In genomic region chr7:150737265-150738055, GRCh38 we compare ENCODE assay signal across 8 cellular contexts. TPM values are rescaled to one million over a fixed set of nuclear protein-coding genes. Genes with fewer than 3 reads are reported as not detected.
DNase-seq lines count a peak whose midpoint lies in the region; ATAC-seq and TF ChIP-seq lines count a peak whose summit lies in the region.

GIMAP5 (plus strand) TSS chr7:150737418; CDS start chr7:150740885, 3,467 bp downstream.

- TF ChIP-seq CTCF in vagina (IDR thresholded peaks at IDR 0.05) (no peak), BE2C (IDR thresholded peaks at IDR 0.05; ENCODE audit: low read depth, low read length) (no peak)

- no peaks in the 10 kb centered on the region for H3K27me3 ChIP-seq in vagina
- H3K27me3 ChIP-seq in BE2C: peaks cover 60% of the 10 kb centered on the region

- peak; percentile 10 for DNase-seq in HT1080 (ENCODE audit: low read depth)
- DNase-seq in activated effector memory CD4-positive, alpha-beta T cell treated with anti-CD3 and anti-CD28 coated beads, Interleukin-2, amount 50 U/mL, for 16 hours: peak; percentile 86
- peak; percentile 55 to 74 for DNase-seq in lung microvascular endothelial cell (ENCODE audit: low read depth in 2 of 2)
- DNase-seq in vagina (ENCODE audit: extremely low spot score in 2 of 2): peak in 1 of 2 donors; percentile 79
- DNase-seq in DMS53 treated with DMSO at 0.1 percent for 48 hours (lab: John Stamatoyannopoulos, UW; ENCODE audit: unreplicated experiment): no peak
- no peak for DNase-seq in BE2C
- DNase-seq in DMS153 (lab: John Stamatoyannopoulos, UW): no peak

- intact Hi-C loops in vagina (cut with DNase I): no loop called here

- no peaks in the 10 kb centered on the region for H3K36me3 ChIP-seq in vagina
- H3K36me3 ChIP-seq in BE2C: no peaks in the 10 kb centered on the region

- H3K9me3 ChIP-seq in vagina (no peaks in the 10 kb centered on the region), BE2C (no peaks in the 10 kb centered on the region)

- peak; percentile 65 for ATAC-seq in GM19035 (IDR thresholded peaks at IDR 0.05; ENCODE audit: unreplicated experiment)

- peak within 1 kb of the TSS; percentile 72 for H3K27ac ChIP-seq in vagina

- no peak for TF ChIP-seq POLR2A in vagina (IDR thresholded peaks at IDR 0.05)

- peak within 1 kb of the TSS; percentile 42 to 45 for H3K4me3 ChIP-seq in vagina
- no peak within 1 kb of the TSS for H3K4me3 ChIP-seq in BE2C (ENCODE audit: low read depth, low read length)

- no peaks in the 10 kb centered on the region for H3K4me1 ChIP-seq in vagina
- H3K4me1 ChIP-seq in BE2C: no peaks in the 10 kb centered on the region

RNA-seq across cellular contexts. Expression of gene GIMAP5, which starts in this region (rescaled TPM):
- 0.97 and 1.2 TPM in 2 replicates for total RNA-seq in HT1080 (2014; rRNA removed; shearing (Covaris generic))
- 0.29 and 0.90 TPM in 2 replicates for polyA plus RNA-seq in HT1080 (2015; cell fraction: cytosol; rRNA removed)
- 1.1 and 1.8 TPM in 2 replicates for polyA plus RNA-seq in HT1080 (2015; cell fraction: nucleus; rRNA removed)
- total RNA-seq in lung microvascular endothelial cell (187 and 435 TPM in 2 replicates), vagina (24.1 TPM)
- polyA plus RNA-seq in BE2C (2012; ENCODE audit: insufficient read depth, insufficient read length, low read depth): 1.3 TPM

Comparison
In these comparisons a context has a peak if more than half of its experiments do, and no peak if none do; other contexts are left out.
1. DNase-seq: peak in HT1080 (single experiment), activated effector memory CD4-positive, alpha-beta T cell treated with anti-CD3 and anti-CD28 coated beads, Interleukin-2, amount 50 U/mL, for 16 hours (single experiment) and lung microvascular endothelial cell (2 of 2); none in DMS53 treated with DMSO at 0.1 percent for 48 hours (single experiment), BE2C (single experiment) and DMS153 (single experiment).